ENCODE assay signal across 8 cellular contexts in the genomic region with DNA sequence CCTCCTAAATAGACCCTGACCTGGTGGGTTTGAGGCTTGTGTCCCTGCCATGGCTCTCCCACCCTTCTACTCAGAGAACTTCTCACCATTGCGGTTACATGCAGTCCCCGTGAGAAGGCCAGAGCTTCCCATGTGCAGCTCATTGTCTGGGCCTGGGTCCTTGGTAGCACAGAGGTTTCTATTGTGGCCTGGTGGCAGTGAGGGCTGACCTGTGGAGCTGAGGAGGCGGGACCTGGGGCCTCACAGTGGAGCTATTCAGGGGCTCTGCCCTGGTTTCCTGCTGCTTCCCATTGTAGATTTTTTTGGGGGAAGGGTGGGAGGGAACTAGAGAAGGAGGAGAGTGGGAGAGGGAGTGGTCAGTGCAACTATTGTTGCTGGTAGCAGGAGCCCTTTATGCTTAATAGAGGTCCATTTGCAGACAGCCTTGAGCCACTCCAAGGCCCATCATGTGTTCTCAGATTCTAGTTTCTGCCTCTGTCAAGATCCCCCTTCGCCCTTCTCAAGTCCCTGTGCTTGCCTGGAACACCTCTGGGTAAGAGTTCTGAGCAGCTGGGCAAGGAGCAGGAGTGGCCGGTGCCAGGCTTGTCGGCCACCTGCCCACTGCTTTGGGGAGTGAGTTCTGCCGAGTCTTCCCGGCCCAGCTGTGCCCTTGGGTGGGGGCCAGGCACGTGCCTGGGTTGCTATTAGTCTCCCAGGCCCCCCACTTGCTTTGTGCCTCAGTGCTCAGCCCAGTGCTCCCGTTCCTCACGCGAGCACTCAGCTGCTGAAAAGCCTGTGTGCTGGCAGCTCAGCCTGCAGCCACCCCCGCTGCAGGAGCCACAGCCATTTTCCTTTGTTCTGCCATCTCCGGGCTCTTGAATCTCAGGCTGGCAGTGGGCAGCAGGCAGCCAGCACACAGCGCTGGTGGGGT. TPM values are rescaled to one million over a fixed set of nuclear protein-coding genes. Genes with fewer than 3 reads are reported as not detected.
DNase-seq lines count a peak whose midpoint lies in the region; ATAC-seq, FAIRE-seq and TF ChIP-seq lines count a peak whose summit lies in the region.

No MANE protein-coding gene starts in this region.

- H3K4me3 ChIP-seq in HL-60 (replicated peaks; ENCODE audit: insufficient read depth, low read length) (no peak overlapping the region), hepatocyte (no peak overlapping the region)

- H3K27me3 ChIP-seq in HL-60 (ENCODE audit: insufficient read depth, poor library complexity, severe bottlenecking) (no peaks in the 10 kb centered on the region), hepatocyte (no peaks in the 10 kb centered on the region)

- DNase-seq in AG08395 (ENCODE audit: low spot score), result peak; percentile 36
- DNase-seq in HL-60 (ENCODE audit: low read depth in 1 of 2, low spot score in 1 of 2), result no peak
- no peak for DNase-seq in activated T-helper 2 cell treated with anti-CD3 and anti-CD28 coated beads, Interferon-gamma antibody, Interleukin-2, Interleukin-4, amounts not matched to agents 10 μg/mL and 5 μg/mL and 100 μg/mL, durations not matched to agents 14 hours and 24 hours and 36 hours (ENCODE audit: low spot score)
- no peak for DNase-seq in hepatocyte (ENCODE audit: low spot score)
- peak; percentile 85 for DNase-seq in retina
- DNase-seq in AML-193 (lab: John Stamatoyannopoulos, UW), result no peak
- no peak for DNase-seq in GM19239 (ENCODE audit: insufficient read length, low spot score)

- no peak overlapping the region for H2AFZ ChIP-seq in hepatocyte

- peak overlapping the region; percentile 91 for H3K27ac Mint-ChIP-seq in activated T-helper 2 cell treated with anti-CD3 and anti-CD28 coated beads, Interferon-gamma antibody, Interleukin-2, Interleukin-4, amounts not matched to agents 10 μg/mL and 5 μg/mL and 100 μg/mL, durations not matched to agents 14 hours and 24 hours and 36 hours

- H3K4me2 ChIP-seq in hepatocyte, result peak overlapping the region; percentile 65

- ATAC-seq in HG02938 (IDR thresholded peaks at IDR 0.05; ENCODE audit: unreplicated experiment), result no peak

- no peaks in the 10 kb centered on the region for H3K9me3 ChIP-seq in hepatocyte (ENCODE audit: low read depth)

- peak overlapping the region; percentile 74 for H3K4me3 Mint-ChIP-seq in activated T-helper 2 cell treated with anti-CD3 and anti-CD28 coated beads, Interferon-gamma antibody, Interleukin-2, Interleukin-4, amounts not matched to agents 10 μg/mL and 5 μg/mL and 100 μg/mL, durations not matched to agents 14 hours and 24 hours and 36 hours (ENCODE audit: low read depth)

- H3K9me3 Mint-ChIP-seq in activated T-helper 2 cell treated with anti-CD3 and anti-CD28 coated beads, Interferon-gamma antibody, Interleukin-2, Interleukin-4, amounts not matched to agents 10 μg/mL and 5 μg/mL and 100 μg/mL, durations not matched to agents 14 hours and 24 hours and 36 hours, result no peaks in the 10 kb centered on the region

- TF ChIP-seq CTCF in HL-60 (IDR thresholded peaks at IDR 0.05; ENCODE audit: insufficient read depth, low read length) (no peak), hepatocyte (IDR thresholded peaks at IDR 0.05; ENCODE audit: poor library complexity) (no peak)

- H3K4me1 ChIP-seq in hepatocyte (ENCODE audit: insufficient read depth), result peaks cover 91% of the 10 kb centered on the region

- peaks cover 94% of the 10 kb centered on the region for H3K4me1 Mint-ChIP-seq in activated T-helper 2 cell treated with anti-CD3 and anti-CD28 coated beads, Interferon-gamma antibody, Interleukin-2, Interleukin-4, amounts not matched to agents 10 μg/mL and 5 μg/mL and 100 μg/mL, durations not matched to agents 14 hours and 24 hours and 36 hours (ENCODE audit: low read depth)

- no peaks in the 10 kb centered on the region for H3K9me2 ChIP-seq in hepatocyte (replicated peaks; ENCODE audit: insufficient read depth)

- peaks cover 20% of the 10 kb centered on the region for H3K36me3 Mint-ChIP-seq in activated T-helper 2 cell treated with anti-CD3 and anti-CD28 coated beads, Interferon-gamma antibody, Interleukin-2, Interleukin-4, amounts not matched to agents 10 μg/mL and 5 μg/mL and 100 μg/mL, durations not matched to agents 14 hours and 24 hours and 36 hours (ENCODE audit: low read depth)

- FAIRE-seq in GM19239 (lab: Jason Lieb, UNC), result no peak

- WGBS in hepatocyte (ENCODE audit: low lambda C conversion rate, missing lambda C conversion rate), result 56% methylated on average over 15 of the region's 15 CpGs

- H3K27ac ChIP-seq in HL-60 (replicated peaks) (peak overlapping the region; percentile 38), hepatocyte (peak overlapping the region; percentile 45)

- no peaks in the 10 kb centered on the region for H3K27me3 Mint-ChIP-seq in activated T-helper 2 cell treated with anti-CD3 and anti-CD28 coated beads, Interferon-gamma antibody, Interleukin-2, Interleukin-4, amounts not matched to agents 10 μg/mL and 5 μg/mL and 100 μg/mL, durations not matched to agents 14 hours and 24 hours and 36 hours (ENCODE audit: low read depth)

- intact Hi-C loops in activated T-helper 2 cell treated with anti-CD3 and anti-CD28 coated beads, Interferon-gamma antibody, Interleukin-2, Interleukin-4, amounts not matched to agents 10 μg/mL and 5 μg/mL and 100 μg/mL, durations not matched to agents 14 hours and 24 hours and 36 hours (cut with micrococcal nuclease), result no loop called here

- peaks cover 98% of the 10 kb centered on the region for H3K79me2 ChIP-seq in hepatocyte

- H3K36me3 ChIP-seq in hepatocyte (replicated peaks; ENCODE audit: insufficient read depth, low read depth), result no peaks in the 10 kb centered on the region

- peaks cover 87% of the 10 kb centered on the region for H4K20me1 ChIP-seq in hepatocyte (ENCODE audit: insufficient read depth, poor library complexity, severe bottlenecking)

RNA-seq across cellular contexts. Expression of a gene that starts 10.7 kb away (rescaled TPM):
- 45.4 and 51.1 TPM in 2 replicates for total RNA-seq in activated T-helper 2 cell treated with anti-CD3 and anti-CD28 coated beads, Interferon-gamma antibody, Interleukin-2, Interleukin-4, amounts not matched to agents 10 μg/mL and 5 μg/mL and 100 μg/mL, durations not matched to agents 14 hours and 24 hours and 36 hours
- 55.1 and 65.9 TPM in 2 replicates for total RNA-seq in hepatocyte
- polyA plus RNA-seq in hepatocyte, result 90.4 and 104 TPM in 2 replicates

RNA-seq across cellular contexts. Expression of a gene that starts 56.5 kb away (rescaled TPM):
- total RNA-seq in activated T-helper 2 cell treated with anti-CD3 and anti-CD28 coated beads, Interferon-gamma antibody, Interleukin-2, Interleukin-4, amounts not matched to agents 10 μg/mL and 5 μg/mL and 100 μg/mL, durations not matched to agents 14 hours and 24 hours and 36 hours, result 18.4 and 19.6 TPM in 2 replicates
- total RNA-seq in hepatocyte, result 159 and 166 TPM in 2 replicates
- 214 and 222 TPM in 2 replicates for polyA plus RNA-seq in hepatocyte

Comparison
In these comparisons a context has a peak if more than half of its experiments do, and no peak if none do; other contexts are left out.
1. DNase-seq: peak in AG08395 (single experiment) and retina (single experiment); none in HL-60 (0 of 2), activated T-helper 2 cell treated with anti-CD3 and anti-CD28 coated beads, Interferon-gamma antibody, Interleukin-2, Interleukin-4, amounts not matched to agents 10 μg/mL and 5 μg/mL and 100 μg/mL, durations not matched to agents 14 hours and 24 hours and 36 hours (single experiment), hepatocyte (single experiment), AML-193 (0 of 2) and GM19239 (single experiment).